Comparison of ENCODE assay signal across 2 cellular contexts in the genomic region with DNA sequence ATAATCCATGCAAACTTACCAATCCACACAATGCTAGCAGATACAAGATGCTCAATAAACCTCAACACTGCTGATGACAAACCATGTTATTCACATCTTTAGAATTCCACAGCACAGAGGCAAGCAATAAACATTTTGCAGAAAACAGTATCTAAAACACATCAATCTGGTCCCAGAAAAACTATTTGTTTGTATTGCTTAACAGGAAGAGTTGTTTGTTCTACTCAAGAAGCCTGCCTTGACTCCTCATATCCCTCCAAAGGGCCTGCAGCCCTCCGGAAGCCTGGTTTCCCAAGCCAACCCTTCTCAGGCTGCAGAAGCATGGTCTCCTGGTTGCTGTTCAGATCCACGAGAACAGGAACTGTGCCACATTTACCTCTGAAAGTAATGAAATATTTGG.
TF ChIP-seq lines count a peak whose summit lies in the region.

No MANE protein-coding gene starts in this region.

TF ChIP-seq in HEK293, 187 proteins besides CTCF, POLR2A, EP300 and RAD21:
- TF ChIP-seq, protein P1, sequence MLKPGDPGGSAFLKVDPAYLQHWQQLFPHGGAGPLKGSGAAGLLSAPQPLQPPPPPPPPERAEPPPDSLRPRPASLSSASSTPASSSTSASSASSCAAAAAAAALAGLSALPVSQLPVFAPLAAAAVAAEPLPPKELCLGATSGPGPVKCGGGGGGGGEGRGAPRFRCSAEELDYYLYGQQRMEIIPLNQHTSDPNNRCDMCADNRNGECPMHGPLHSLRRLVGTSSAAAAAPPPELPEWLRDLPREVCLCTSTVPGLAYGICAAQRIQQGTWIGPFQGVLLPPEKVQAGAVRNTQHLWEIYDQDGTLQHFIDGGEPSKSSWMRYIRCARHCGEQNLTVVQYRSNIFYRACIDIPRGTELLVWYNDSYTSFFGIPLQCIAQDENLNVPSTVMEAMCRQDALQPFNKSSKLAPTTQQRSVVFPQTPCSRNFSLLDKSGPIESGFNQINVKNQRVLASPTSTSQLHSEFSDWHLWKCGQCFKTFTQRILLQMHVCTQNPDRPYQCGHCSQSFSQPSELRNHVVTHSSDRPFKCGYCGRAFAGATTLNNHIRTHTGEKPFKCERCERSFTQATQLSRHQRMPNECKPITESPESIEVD (tag by site-specific recombination; IDR thresholded peaks at IDR 0.05): peak; percentile 41; the same call in 1 of the 2 replicates
- TF ChIP-seq ZSCAN16 (tag by site-specific recombination; IDR thresholded peaks at IDR 0.05): no peak
- no peak for TF ChIP-seq SP3 (tag by site-specific recombination; IDR thresholded peaks at IDR 0.05)
- TF ChIP-seq HOXA7 (CRISPR knock-in tag; IDR thresholded peaks at IDR 0.05; ENCODE audit: borderline replicate concordance): no peak
- TF ChIP-seq ZNF549 (tag by site-specific recombination; IDR thresholded peaks at IDR 0.05): no peak
- no peak for TF ChIP-seq GLI2 (tag by site-specific recombination; IDR thresholded peaks at IDR 0.05; ENCODE audit: borderline replicate concordance, low read depth)
- 0 out of 2 replicates have a peak, but pooled peaks have one; percentile 5 for TF ChIP-seq ZNF664 (tag by site-specific recombination; IDR thresholded peaks at IDR 0.05)
- no peak for TF ChIP-seq ZNF48 (tag by site-specific recombination; IDR thresholded peaks at IDR 0.05)
- no peak for TF ChIP-seq ZNF785 (tag by site-specific recombination; IDR thresholded peaks at IDR 0.05)
- TF ChIP-seq ZNF394 (tag by site-specific recombination; IDR thresholded peaks at IDR 0.05; ENCODE audit: borderline replicate concordance): no peak

TF ChIP-seq in HepG2, 621 proteins besides CTCF, POLR2A, EP300 and RAD21 (continued from another document):
- TF ChIP-seq, protein P2, sequence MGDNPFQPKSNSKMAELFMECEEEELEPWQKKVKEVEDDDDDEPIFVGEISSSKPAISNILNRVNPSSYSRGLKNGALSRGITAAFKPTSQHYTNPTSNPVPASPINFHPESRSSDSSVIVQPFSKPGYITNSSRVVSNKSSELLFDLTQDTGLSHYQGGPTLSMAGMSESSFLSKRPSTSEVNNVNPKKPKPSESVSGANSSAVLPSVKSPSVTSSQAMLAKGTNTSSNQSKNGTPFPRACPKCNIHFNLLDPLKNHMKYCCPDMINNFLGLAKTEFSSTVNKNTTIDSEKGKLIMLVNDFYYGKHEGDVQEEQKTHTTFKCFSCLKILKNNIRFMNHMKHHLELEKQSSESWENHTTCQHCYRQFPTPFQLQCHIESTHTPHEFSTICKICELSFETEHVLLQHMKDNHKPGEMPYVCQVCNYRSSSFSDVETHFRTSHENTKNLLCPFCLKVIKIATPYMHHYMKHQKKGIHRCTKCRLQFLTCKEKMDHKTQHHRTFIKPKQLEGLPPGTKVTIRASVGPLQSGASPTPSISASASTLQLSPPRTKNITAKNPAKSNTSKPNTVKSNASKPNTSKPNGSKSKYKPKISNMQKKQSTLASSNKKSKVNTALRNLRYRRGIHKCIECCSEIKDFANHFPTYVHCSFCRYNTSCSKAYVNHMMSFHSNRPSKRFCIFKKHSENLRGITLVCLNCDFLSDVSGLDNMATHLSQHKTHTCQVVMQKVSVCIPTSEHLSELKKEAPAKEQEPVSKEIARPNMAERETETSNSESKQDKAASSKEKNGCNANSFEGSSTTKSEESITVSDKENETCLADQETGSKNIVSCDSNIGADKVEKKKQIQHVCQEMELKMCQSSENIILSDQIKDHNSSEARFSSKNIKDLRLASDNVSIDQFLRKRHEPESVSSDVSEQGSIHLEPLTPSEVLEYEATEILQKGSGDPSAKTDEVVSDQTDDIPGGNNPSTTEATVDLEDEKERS (CRISPR knock-in tag; IDR thresholded peaks at IDR 0.05): no peak
- no peak for TF ChIP-seq POGZ (CRISPR knock-in tag; IDR thresholded peaks at IDR 0.05)
- no peak for TF ChIP-seq HOXA3 (CRISPR knock-in tag; IDR thresholded peaks at IDR 0.05)
- no peak for TF ChIP-seq SIN3B (IDR thresholded peaks at IDR 0.05; ENCODE audit: low read length)
- TF ChIP-seq, protein P3, sequence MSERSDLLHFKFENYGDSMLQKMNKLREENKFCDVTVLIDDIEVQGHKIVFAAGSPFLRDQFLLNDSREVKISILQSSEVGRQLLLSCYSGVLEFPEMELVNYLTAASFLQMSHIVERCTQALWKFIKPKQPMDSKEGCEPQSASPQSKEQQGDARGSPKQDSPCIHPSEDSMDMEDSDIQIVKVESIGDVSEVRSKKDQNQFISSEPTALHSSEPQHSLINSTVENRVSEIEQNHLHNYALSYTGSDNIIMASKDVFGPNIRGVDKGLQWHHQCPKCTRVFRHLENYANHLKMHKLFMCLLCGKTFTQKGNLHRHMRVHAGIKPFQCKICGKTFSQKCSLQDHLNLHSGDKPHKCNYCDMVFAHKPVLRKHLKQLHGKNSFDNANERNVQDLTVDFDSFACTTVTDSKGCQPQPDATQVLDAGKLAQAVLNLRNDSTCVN (CRISPR knock-in tag; IDR thresholded peaks at IDR 0.05; ENCODE audit: borderline replicate concordance): no peak
- no peak for TF ChIP-seq HNRNPL (IDR thresholded peaks at IDR 0.05; ENCODE audit: low read depth, low read length)
- TF ChIP-seq, protein P4, sequence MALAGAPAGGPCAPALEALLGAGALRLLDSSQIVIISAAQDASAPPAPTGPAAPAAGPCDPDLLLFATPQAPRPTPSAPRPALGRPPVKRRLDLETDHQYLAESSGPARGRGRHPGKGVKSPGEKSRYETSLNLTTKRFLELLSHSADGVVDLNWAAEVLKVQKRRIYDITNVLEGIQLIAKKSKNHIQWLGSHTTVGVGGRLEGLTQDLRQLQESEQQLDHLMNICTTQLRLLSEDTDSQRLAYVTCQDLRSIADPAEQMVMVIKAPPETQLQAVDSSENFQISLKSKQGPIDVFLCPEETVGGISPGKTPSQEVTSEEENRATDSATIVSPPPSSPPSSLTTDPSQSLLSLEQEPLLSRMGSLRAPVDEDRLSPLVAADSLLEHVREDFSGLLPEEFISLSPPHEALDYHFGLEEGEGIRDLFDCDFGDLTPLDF (CRISPR knock-in tag; IDR thresholded peaks at IDR 0.05): no peak
- TF ChIP-seq ADNP (CRISPR knock-in tag; IDR thresholded peaks at IDR 0.05): no peak
- no peak for TF ChIP-seq NFKB2 (CRISPR knock-in tag; IDR thresholded peaks at IDR 0.05; ENCODE audit: borderline replicate concordance)
